12 cellular contexts compared by ENCODE assay signal in genomic region chr17:67290994-67291362, GRCh38.
"Had no signal": no experiment of that assay in that cellular context is flagged by ENCODE, and none has a peak within 500 bp of the region (broad histone marks: within the 10 kb centered on the region; RNA-seq: fewer than 3 reads in every experiment).

No MANE protein-coding gene starts in this region.

- H3K79me2 ChIP-seq: hepatocyte had no signal

- H3K4me2 ChIP-seq: hepatocyte had no signal

- ATAC-seq: left lung; stimulated activated naive CD8-positive, alpha-beta T cell treated with anti-CD3 and anti-CD28 coated beads, Interleukin-15, Interleukin-2, amounts not matched to agents 100 U/mL and 50 U/mL, for 24 hours; upper lobe of right lung had no signal

- H3K9me3 ChIP-seq: adrenal gland, esophagus muscularis mucosa, left lung, upper lobe of right lung had no signal

- H2AFZ ChIP-seq: hepatocyte had no signal

- H3K27ac ChIP-seq: adrenal gland, esophagus muscularis mucosa, hepatocyte, upper lobe of right lung, VCaP had no signal

- H3K4me3 ChIP-seq: adrenal gland, esophagus muscularis mucosa, hepatocyte, left lung, upper lobe of right lung had no signal

- H3K4me1 ChIP-seq: upper lobe of right lung had no signal

- H3K36me3 ChIP-seq: adrenal gland, esophagus muscularis mucosa, left lung, upper lobe of right lung had no signal

- DNase-seq: activated CD4-positive, alpha-beta memory T cell treated with anti-CD3 and anti-CD28 coated beads for 36 hours; activated naive CD4-positive, alpha-beta T cell treated with anti-CD3 and anti-CD28 coated beads, Interleukin-2, amount 50 U/mL, for 16 hours; activated T-cell treated with anti-CD3 and anti-CD28 coated beads, Interleukin-2, amount 50 U/mL, for 24 hours; adrenal gland; caudate nucleus; left lung; small intestine; stimulated activated naive CD8-positive, alpha-beta T cell treated with anti-CD3 and anti-CD28 coated beads, Interleukin-15, Interleukin-2, amounts not matched to agents 100 U/mL and 50 U/mL, for 24 hours; upper lobe of right lung had no signal

- H3K27me3 ChIP-seq: adrenal gland, esophagus muscularis mucosa, hepatocyte, left lung, upper lobe of right lung had no signal
